ENCODE assay signal across 25 cellular contexts in genomic region chr20:16246870-16247269, GRCh38.
"Had no signal": no experiment of that assay in that cellular context is flagged by ENCODE, and none has a peak within 500 bp of the region (broad histone marks: within the 10 kb centered on the region; RNA-seq: fewer than 3 reads in every experiment).

No MANE protein-coding gene starts in this region.

- H3K9ac ChIP-seq: SK-N-SH had no signal

- H3K36me3 ChIP-seq: SJSA1 had no signal

- H3K4me1 ChIP-seq: SJSA1 had no signal

- H3K4me2 ChIP-seq: SK-N-SH had no signal

- DNase-seq: activated CD4-positive, alpha-beta memory T cell treated with anti-CD3 and anti-CD28 coated beads for 36 hours; activated CD4-positive, alpha-beta T cell treated with anti-CD3 and anti-CD28 coated beads for 4 hours; activated CD4-positive, alpha-beta T cell treated with anti-CD3 and anti-CD28 coated beads, Interleukin-2, amount 50 U/mL, for 1 hour; activated CD8-positive, alpha-beta memory T cell treated with anti-CD3 and anti-CD28 coated beads, Interleukin-2, amount 50 U/mL, for 4 hours; activated gamma-delta T cell treated with Interleukin-2 at 50 U/mL for 16 hours; activated naive CD4-positive, alpha-beta T cell treated with anti-CD3 and anti-CD28 coated beads for 36 hours; activated T-cell treated with anti-CD3 and anti-CD28 coated beads for 4 hours; activated T-cell treated with anti-CD3 and anti-CD28 coated beads, Interleukin-2, amount 50 U/mL, for 4 hours; anterior cingulate cortex; caudate nucleus; cerebellar nuclear complex; NCI-H1105; NCI-H1417 treated with DMSO at 0.1 percent for 48 hours; NCI-H1694; NCI-H1930; NCI-H2081 treated with DMSO at 0.1 percent for 48 hours; NCI-H226; NCI-H446 treated with DMSO at 0.1 percent for 48 hours; NCI-H524; SHP77 treated with DMSO at 0.1 percent for 48 hours; SK-N-SH had no signal

- H3K27ac ChIP-seq: SJSA1 had no signal

- H3K27me3 ChIP-seq: SJSA1 had no signal

- H3K9me3 ChIP-seq: SJSA1, SK-N-SH had no signal

- H3K4me3 ChIP-seq: SJSA1 had no signal

- ATAC-seq: activated CD4-positive, CD25-positive, alpha-beta regulatory T cell treated with anti-CD3 and anti-CD28 coated beads, Interleukin-2, amount 50 U/mL, for 24 hours; activated naive CD4-positive, alpha-beta T cell treated with anti-CD3 and anti-CD28 coated beads, Interleukin-2, amount 50 U/mL, for 72 hours; activated T-cell treated with anti-CD3 and anti-CD28 coated beads, Interleukin-2, amount 50 U/mL, for 4 hours; Panc1 had no signal
